2 cellular contexts compared by ENCODE assay signal in the genomic region with DNA sequence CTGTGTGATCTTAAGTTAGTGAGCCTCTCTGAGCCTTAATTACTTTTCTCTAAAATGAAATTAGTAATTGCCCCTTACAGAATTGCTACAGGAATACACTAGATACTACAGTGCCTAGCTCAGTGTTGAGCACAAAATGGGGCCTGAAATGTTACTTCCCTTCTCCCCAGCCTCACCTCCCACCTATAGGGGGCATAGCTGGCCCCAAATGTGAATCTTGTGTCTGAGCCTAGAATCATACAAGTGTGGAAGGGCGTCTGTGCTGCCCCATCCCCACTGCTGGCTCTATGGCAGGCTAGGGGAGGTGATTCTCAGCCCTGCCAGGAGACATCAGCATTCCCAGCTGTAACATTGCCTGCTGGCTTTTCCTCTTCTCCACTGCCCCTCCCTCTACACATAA.
A peak's percentile ranks its signal among the peaks of the same experiment; 100 is the strongest.
TF ChIP-seq lines count a peak whose summit lies in the region.

No MANE protein-coding gene starts in this region.

TF ChIP-seq in HEK293T, 16 proteins besides CTCF, POLR2A, EP300 and RAD21:
- TF ChIP-seq BHLHE40 (IDR thresholded peaks at IDR 0.05; ENCODE audit: borderline replicate concordance) (no peak), CTBP1 (IDR thresholded peaks at IDR 0.05; ENCODE audit: borderline replicate concordance) (no peak), ZNF384 (IDR thresholded peaks at IDR 0.05) (no peak), ELF4 (IDR thresholded peaks at IDR 0.05) (no peak), L3MBTL2 (conservative IDR thresholded peaks at IDR 0.05) (no peak), SP1 (IDR thresholded peaks at IDR 0.05) (no peak), FOXM1 (IDR thresholded peaks at IDR 0.05; ENCODE audit: borderline replicate concordance) (no peak), HDGF (IDR thresholded peaks at IDR 0.05; ENCODE audit: borderline replicate concordance) (no peak), LEF1 (IDR thresholded peaks at IDR 0.05; ENCODE audit: borderline replicate concordance) (no peak), FOXA1 (IDR thresholded peaks at IDR 0.05) (no peak), ARNT (IDR thresholded peaks at IDR 0.05) (no peak), TARDBP (IDR thresholded peaks at IDR 0.05) (no peak), SUZ12 (IDR thresholded peaks at IDR 0.05) (no peak), NFRKB (IDR thresholded peaks at IDR 0.05) (no peak)
- TF ChIP-seq, protein P1, sequence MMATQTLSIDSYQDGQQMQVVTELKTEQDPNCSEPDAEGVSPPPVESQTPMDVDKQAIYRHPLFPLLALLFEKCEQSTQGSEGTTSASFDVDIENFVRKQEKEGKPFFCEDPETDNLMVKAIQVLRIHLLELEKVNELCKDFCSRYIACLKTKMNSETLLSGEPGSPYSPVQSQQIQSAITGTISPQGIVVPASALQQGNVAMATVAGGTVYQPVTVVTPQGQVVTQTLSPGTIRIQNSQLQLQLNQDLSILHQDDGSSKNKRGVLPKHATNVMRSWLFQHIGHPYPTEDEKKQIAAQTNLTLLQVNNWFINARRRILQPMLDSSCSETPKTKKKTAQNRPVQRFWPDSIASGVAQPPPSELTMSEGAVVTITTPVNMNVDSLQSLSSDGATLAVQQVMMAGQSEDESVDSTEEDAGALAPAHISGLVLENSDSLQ (IDR thresholded peaks at IDR 0.05): no peak

TF ChIP-seq in K562, 482 proteins besides CTCF, POLR2A, EP300 and RAD21:
- TF ChIP-seq TEAD4 (IDR thresholded peaks at IDR 0.05; ENCODE audit: low read length) (no peak), TEAD4 (CRISPR knock-in tag; IDR thresholded peaks at IDR 0.05; ENCODE audit: borderline replicate concordance) (no peak), ZNF143 (CRISPR knock-in tag; IDR thresholded peaks at IDR 0.05) (no peak), CCAR2 (IDR thresholded peaks at IDR 0.05; ENCODE audit: low read depth, low read length) (no peak), YY1 (IDR thresholded peaks at IDR 0.05; ENCODE audit: borderline replicate concordance in 1 of 3, control insufficient read depth in 1 of 3, extremely low read depth in 1 of 3, insufficient read depth in 3 of 3, insufficient read length in 1 of 3, insufficient replicate concordance in 2 of 3, low read depth in 1 of 3, low read length in 2 of 3) (peak in 1 of 3 experiments; percentile 30), HMG20A (CRISPR knock-in tag; conservative IDR thresholded peaks at IDR 0.05) (no peak), SMC3 (conservative IDR thresholded peaks at IDR 0.05; ENCODE audit: insufficient read depth, low read depth, low read length) (0 out of 2 replicates have a peak, but pooled peaks have one; percentile 18), RBM22 (IDR thresholded peaks at IDR 0.05; ENCODE audit: low read depth, low read length, poor library complexity, severe bottlenecking) (no peak), STAG1 (CRISPR knock-in tag; IDR thresholded peaks at IDR 0.05; ENCODE audit: borderline replicate concordance) (no peak)
- TF ChIP-seq, protein P2, sequence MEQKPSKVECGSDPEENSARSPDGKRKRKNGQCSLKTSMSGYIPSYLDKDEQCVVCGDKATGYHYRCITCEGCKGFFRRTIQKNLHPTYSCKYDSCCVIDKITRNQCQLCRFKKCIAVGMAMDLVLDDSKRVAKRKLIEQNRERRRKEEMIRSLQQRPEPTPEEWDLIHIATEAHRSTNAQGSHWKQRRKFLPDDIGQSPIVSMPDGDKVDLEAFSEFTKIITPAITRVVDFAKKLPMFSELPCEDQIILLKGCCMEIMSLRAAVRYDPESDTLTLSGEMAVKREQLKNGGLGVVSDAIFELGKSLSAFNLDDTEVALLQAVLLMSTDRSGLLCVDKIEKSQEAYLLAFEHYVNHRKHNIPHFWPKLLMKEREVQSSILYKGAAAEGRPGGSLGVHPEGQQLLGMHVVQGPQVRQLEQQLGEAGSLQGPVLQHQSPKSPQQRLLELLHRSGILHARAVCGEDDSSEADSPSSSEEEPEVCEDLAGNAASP (IDR thresholded peaks at IDR 0.05): no peak
- TF ChIP-seq, protein P3, sequence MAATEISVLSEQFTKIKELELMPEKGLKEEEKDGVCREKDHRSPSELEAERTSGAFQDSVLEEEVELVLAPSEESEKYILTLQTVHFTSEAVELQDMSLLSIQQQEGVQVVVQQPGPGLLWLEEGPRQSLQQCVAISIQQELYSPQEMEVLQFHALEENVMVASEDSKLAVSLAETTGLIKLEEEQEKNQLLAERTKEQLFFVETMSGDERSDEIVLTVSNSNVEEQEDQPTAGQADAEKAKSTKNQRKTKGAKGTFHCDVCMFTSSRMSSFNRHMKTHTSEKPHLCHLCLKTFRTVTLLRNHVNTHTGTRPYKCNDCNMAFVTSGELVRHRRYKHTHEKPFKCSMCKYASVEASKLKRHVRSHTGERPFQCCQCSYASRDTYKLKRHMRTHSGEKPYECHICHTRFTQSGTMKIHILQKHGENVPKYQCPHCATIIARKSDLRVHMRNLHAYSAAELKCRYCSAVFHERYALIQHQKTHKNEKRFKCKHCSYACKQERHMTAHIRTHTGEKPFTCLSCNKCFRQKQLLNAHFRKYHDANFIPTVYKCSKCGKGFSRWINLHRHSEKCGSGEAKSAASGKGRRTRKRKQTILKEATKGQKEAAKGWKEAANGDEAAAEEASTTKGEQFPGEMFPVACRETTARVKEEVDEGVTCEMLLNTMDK (IDR thresholded peaks at IDR 0.05; ENCODE audit: borderline replicate concordance, insufficient read depth, low read depth, low read length, poor library complexity, severe bottlenecking): peak; percentile 12
TF ChIP-seq in K562: peak in this region for 3.
